ENCODE assay signal across 18 cellular contexts in the genomic region with DNA sequence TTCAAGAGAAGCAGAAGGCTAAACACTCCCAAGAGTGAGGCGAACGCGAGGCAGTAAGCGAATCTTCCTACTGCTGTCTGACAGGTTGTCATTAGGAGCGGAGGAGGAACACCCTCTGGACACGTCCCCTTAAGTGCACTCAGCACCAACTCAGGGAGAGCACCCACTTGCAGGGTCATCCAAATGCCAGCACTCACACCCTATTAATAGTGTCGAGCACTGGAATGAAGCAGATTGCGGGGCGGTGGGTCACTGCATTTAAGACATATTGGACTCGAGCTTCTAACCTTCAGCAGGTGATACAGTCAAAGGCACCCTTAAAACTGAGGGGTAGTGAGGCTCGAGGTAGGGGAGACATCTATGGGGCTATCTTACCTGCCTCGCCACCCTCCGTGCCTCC. TPM values are rescaled to one million over a fixed set of nuclear protein-coding genes. Genes with fewer than 3 reads are reported as not detected.
DNase-seq lines count a peak whose midpoint lies in the region; ATAC-seq and TF ChIP-seq lines count a peak whose summit lies in the region.
"Had no signal": no experiment of that assay in that cellular context is flagged by ENCODE, and none has a peak within 500 bp of the region (broad histone marks: within the 10 kb centered on the region; RNA-seq: fewer than 3 reads in every experiment).

No MANE protein-coding gene starts in this region.

- H3K9me3 Mint-ChIP-seq in activated naive CD4-positive, alpha-beta T cell treated with anti-CD3 and anti-CD28 coated beads, Interleukin-2, amount 50 U/mL, for 24 hours = no peaks in the 10 kb centered on the region
- H3K9me3 Mint-ChIP-seq in activated T-helper 1 cell treated with anti-CD3 and anti-CD28 coated beads, Interleukin-12 subunit alpha, Interleukin-12 subunit beta, Interleukin-2, Interleukin-4 antibody, amounts not matched to agents 30 ng/mL and 10 ng/mL and 1 ng/mL, durations not matched to agents 14 hours and 24 hours and 36 hours = peaks cover under 1% of the 10 kb centered on the region
- H3K9me3 Mint-ChIP-seq: nephron progenitor cell had no signal

- no peak for TF ChIP-seq POLR2A in upper lobe of left lung (IDR thresholded peaks at IDR 0.05)

- no peaks in the 10 kb centered on the region for H3K9me3 ChIP-seq in lower lobe of right lung
- no peaks in the 10 kb centered on the region for H3K9me3 ChIP-seq in upper lobe of left lung
- H3K9me3 ChIP-seq: esophagus squamous epithelium, psoas muscle had no signal

- H3K4me1 ChIP-seq in lower lobe of right lung = peaks cover 58% of the 10 kb centered on the region
- peaks cover 20 to 66% (median 55%) of the 10 kb centered on the region in 4 donors for H3K4me1 ChIP-seq in upper lobe of left lung

- no peaks in the 10 kb centered on the region for H3K27me3 ChIP-seq in lower lobe of right lung (ENCODE audit: low read depth)
- no peaks in the 10 kb centered on the region for H3K27me3 ChIP-seq in upper lobe of left lung
- H3K27me3 ChIP-seq: esophagus squamous epithelium had no signal

- no peaks in the 10 kb centered on the region for H3K27me3 Mint-ChIP-seq in activated naive CD4-positive, alpha-beta T cell treated with anti-CD3 and anti-CD28 coated beads, Interleukin-2, amount 50 U/mL, for 24 hours
- H3K27me3 Mint-ChIP-seq in activated T-helper 1 cell treated with anti-CD3 and anti-CD28 coated beads, Interleukin-12 subunit alpha, Interleukin-12 subunit beta, Interleukin-2, Interleukin-4 antibody, amounts not matched to agents 30 ng/mL and 10 ng/mL and 1 ng/mL, durations not matched to agents 14 hours and 24 hours and 36 hours (ENCODE audit: insufficient read depth) = no peaks in the 10 kb centered on the region
- H3K27me3 Mint-ChIP-seq: type B pancreatic cell had no signal

- 89 to 91% methylated on average over 13 of the region's 13 CpGs for WGBS in upper lobe of left lung, 2 donors

- H3K27ac Mint-ChIP-seq in activated naive CD4-positive, alpha-beta T cell treated with anti-CD3 and anti-CD28 coated beads, Interleukin-2, amount 50 U/mL, for 24 hours = no peak overlapping the region
- peak overlapping the region; percentile 92 for H3K27ac Mint-ChIP-seq in activated T-helper 1 cell treated with anti-CD3 and anti-CD28 coated beads, Interleukin-12 subunit alpha, Interleukin-12 subunit beta, Interleukin-2, Interleukin-4 antibody, amounts not matched to agents 30 ng/mL and 10 ng/mL and 1 ng/mL, durations not matched to agents 14 hours and 24 hours and 36 hours
- H3K27ac Mint-ChIP-seq: nephron progenitor cell, type B pancreatic cell had no signal

- H3K36me3 Mint-ChIP-seq in activated naive CD4-positive, alpha-beta T cell treated with anti-CD3 and anti-CD28 coated beads, Interleukin-2, amount 50 U/mL, for 24 hours = peaks cover 21% of the 10 kb centered on the region
- peaks cover 44% of the 10 kb centered on the region for H3K36me3 Mint-ChIP-seq in activated T-helper 1 cell treated with anti-CD3 and anti-CD28 coated beads, Interleukin-12 subunit alpha, Interleukin-12 subunit beta, Interleukin-2, Interleukin-4 antibody, amounts not matched to agents 30 ng/mL and 10 ng/mL and 1 ng/mL, durations not matched to agents 14 hours and 24 hours and 36 hours (ENCODE audit: low read depth)

- no peak for ATAC-seq in lower lobe of right lung
- no peak for ATAC-seq in upper lobe of left lung (ENCODE audit: low FRiP score in 2 of 2)
- ATAC-seq in omental fat pad (ENCODE audit: low FRiP score) = no peak
- ATAC-seq: psoas muscle had no signal

- H3K4me3 ChIP-seq in lower lobe of right lung (no peak overlapping the region), upper lobe of left lung (no peak overlapping the region)
- H3K4me3 ChIP-seq: esophagus squamous epithelium, psoas muscle had no signal

- DNase-seq in activated naive CD4-positive, alpha-beta T cell treated with Interleukin-2 at 50 U/mL for 16 hours = no peak
- no peak for DNase-seq in activated T-helper 1 cell treated with anti-CD3 and anti-CD28 coated beads, Interleukin-12 subunit alpha, Interleukin-12 subunit beta, Interleukin-2, Interleukin-4 antibody, amounts not matched to agents 30 ng/mL and 10 ng/mL and 1 ng/mL, durations not matched to agents 14 hours and 24 hours and 36 hours (ENCODE audit: low spot score)
- no peak for DNase-seq in lower lobe of right lung
- DNase-seq in upper lobe of left lung = peak in 1 of 2 donors; percentile 13
- DNase-seq in omental fat pad (ENCODE audit: low spot score) = no peak
- no peak for DNase-seq in NCI-H1436 (lab: John Stamatoyannopoulos, UW)
- DNase-seq: amniotic stem cell, caudate nucleus, esophagus squamous epithelium, NCI-H2081 treated with DMSO at 0.1 percent for 48 hours, NCI-H526, nephron progenitor cell, psoas muscle, SHP77, WERI-Rb-1 had no signal

- H3K4me1 Mint-ChIP-seq in activated naive CD4-positive, alpha-beta T cell treated with anti-CD3 and anti-CD28 coated beads, Interleukin-2, amount 50 U/mL, for 24 hours = peaks cover 63% of the 10 kb centered on the region
- H3K4me1 Mint-ChIP-seq in activated T-helper 1 cell treated with anti-CD3 and anti-CD28 coated beads, Interleukin-12 subunit alpha, Interleukin-12 subunit beta, Interleukin-2, Interleukin-4 antibody, amounts not matched to agents 30 ng/mL and 10 ng/mL and 1 ng/mL, durations not matched to agents 14 hours and 24 hours and 36 hours (ENCODE audit: low read depth) = peaks cover 73% of the 10 kb centered on the region

- peaks cover 22% of the 10 kb centered on the region for H3K36me3 ChIP-seq in lower lobe of right lung
- peaks cover 2 to 32% (median 12%) of the 10 kb centered on the region in 4 donors for H3K36me3 ChIP-seq in upper lobe of left lung

- intact Hi-C loops in activated T-helper 1 cell treated with anti-CD3 and anti-CD28 coated beads, Interleukin-12 subunit alpha, Interleukin-12 subunit beta, Interleukin-2, Interleukin-4 antibody, amounts not matched to agents 30 ng/mL and 10 ng/mL and 1 ng/mL, durations not matched to agents 14 hours and 24 hours and 36 hours (cut with micrococcal nuclease) = no loop called here
- intact Hi-C loops in lower lobe of right lung (cut with DNase I) = no loop called here

- TF ChIP-seq EP300 in upper lobe of left lung (IDR thresholded peaks at IDR 0.05) = no peak

- peak overlapping the region; percentile 59 for H3K4me3 Mint-ChIP-seq in activated naive CD4-positive, alpha-beta T cell treated with anti-CD3 and anti-CD28 coated beads, Interleukin-2, amount 50 U/mL, for 24 hours
- H3K4me3 Mint-ChIP-seq in activated T-helper 1 cell treated with anti-CD3 and anti-CD28 coated beads, Interleukin-12 subunit alpha, Interleukin-12 subunit beta, Interleukin-2, Interleukin-4 antibody, amounts not matched to agents 30 ng/mL and 10 ng/mL and 1 ng/mL, durations not matched to agents 14 hours and 24 hours and 36 hours = peak overlapping the region; percentile 40
- H3K4me3 Mint-ChIP-seq: nephron progenitor cell, type B pancreatic cell had no signal

- H3K27ac ChIP-seq in lower lobe of right lung = peak overlapping the region; percentile 47
- peak overlapping the region in 3 of 4 donors; percentile 21 to 73 (median 68) for H3K27ac ChIP-seq in upper lobe of left lung
- H3K27ac ChIP-seq: esophagus squamous epithelium, KMS-11, psoas muscle, WERI-Rb-1 had no signal

- no peak for TF ChIP-seq CTCF in lower lobe of right lung (IDR thresholded peaks at IDR 0.05)
- no peak for TF ChIP-seq CTCF in upper lobe of left lung (IDR thresholded peaks at IDR 0.05)
- TF ChIP-seq CTCF in omental fat pad (IDR thresholded peaks at IDR 0.05) = no peak

RNA-seq across cellular contexts. Expression of gene SH3BP5, which starts 28.7 kb away (rescaled TPM):
- 28.0 and 30.3 TPM in 2 replicates for total RNA-seq in activated T-helper 1 cell treated with anti-CD3 and anti-CD28 coated beads, Interleukin-12 subunit alpha, Interleukin-12 subunit beta, Interleukin-2, Interleukin-4 antibody, amounts not matched to agents 30 ng/mL and 10 ng/mL and 1 ng/mL, durations not matched to agents 14 hours and 24 hours and 36 hours
- 106 TPM for total RNA-seq in lower lobe of right lung
- total RNA-seq in upper lobe of left lung = 100 to 1,000 TPM in 2 of 6 donors, 10 to 100 TPM in 4; 83.8 to 150 (median 94.7) TPM
- 100 to 1,000 TPM in 1 of 4 donors, 10 to 100 TPM in 3; 71.1 to 114 (median 88.4) TPM for total RNA-seq in omental fat pad
